In genomic region chr15:74132681-74133070, GRCh38 we compare ENCODE assay signal across 17 cellular contexts. TPM values are rescaled to one million over a fixed set of nuclear protein-coding genes. Genes with fewer than 3 reads are reported as not detected.
A peak's percentile ranks its signal among the peaks of the same experiment; 100 is the strongest.
DNase-seq lines count a peak whose midpoint lies in the region; ATAC-seq, FAIRE-seq and TF ChIP-seq lines count a peak whose summit lies in the region.
"Had no signal": no experiment of that assay in that cellular context is flagged by ENCODE, and none has a peak within 500 bp of the region (broad histone marks: within the 10 kb centered on the region; RNA-seq: fewer than 3 reads in every experiment).

No MANE protein-coding gene starts in this region.

- H3K36me3 ChIP-seq in left ventricle myocardium inferior (no peaks in the 10 kb centered on the region), keratinocyte (ENCODE audit: control insufficient read depth in 2 of 2, extremely low read depth in 1 of 2, insufficient read depth in 2 of 2, low read length in 2 of 2) (no peaks in the 10 kb centered on the region), MG63 (no peaks in the 10 kb centered on the region)

- dilution Hi-C loops in keratinocyte (cut with MboI; ENCODE audit: extremely low pct_ligation_motif_present, low sequenced_read_pairs), result no loop called here

- intact Hi-C loops in left ventricle myocardium inferior (cut with micrococcal nuclease) (no loop called here), Right ventricle myocardium inferior (cut with DNase I) (loop anchor here (10.0 kb wide), 1 partner anchor 158 kb away; no protein-coding TSS in a partner anchor)

- no peaks in the 10 kb centered on the region for H3K9me3 ChIP-seq in left ventricle myocardium inferior (replicated peaks)
- no peaks in the 10 kb centered on the region for H3K9me3 ChIP-seq in keratinocyte (ENCODE audit: control insufficient read depth, low read depth, low read length)
- H3K9me3 ChIP-seq in MG63, result no peaks in the 10 kb centered on the region

- TF ChIP-seq CTCF in left ventricle myocardium inferior (IDR thresholded peaks at IDR 0.05; ENCODE audit: borderline replicate concordance) (no peak), keratinocyte (optimal IDR thresholded peaks at IDR 0.05 in 1 of 3, IDR thresholded peaks at IDR 0.05 in 1 of 3, conservative IDR thresholded peaks at IDR 0.05 in 1 of 3; ENCODE audit: extremely low read depth in 1 of 3, insufficient read depth in 2 of 3, low read length in 3 of 3) (no peak)

- H3K36me3 Mint-ChIP-seq in activated naive CD8-positive, alpha-beta T cell treated with anti-CD3 and anti-CD28 coated beads, Interleukin-2, amount 50 U/mL, for 24 hours (ENCODE audit: low read depth), result no peaks in the 10 kb centered on the region

- peaks cover 92% of the 10 kb centered on the region for H3K27me3 Mint-ChIP-seq in activated naive CD8-positive, alpha-beta T cell treated with anti-CD3 and anti-CD28 coated beads, Interleukin-2, amount 50 U/mL, for 24 hours

- no peak overlapping the region for H2AFZ ChIP-seq in keratinocyte (ENCODE audit: control insufficient read depth, low read length)

- no peak overlapping the region for H3K4me2 ChIP-seq in keratinocyte (ENCODE audit: control insufficient read depth, extremely low read depth, insufficient read depth, low read depth, low read length)
- H3K4me2 ChIP-seq: KMS-11 had no signal

- H3K27ac Mint-ChIP-seq in activated naive CD8-positive, alpha-beta T cell treated with anti-CD3 and anti-CD28 coated beads, Interleukin-2, amount 50 U/mL, for 24 hours, result no peak overlapping the region

- peak overlapping the region; percentile 26 for H3K4me3 Mint-ChIP-seq in activated naive CD8-positive, alpha-beta T cell treated with anti-CD3 and anti-CD28 coated beads, Interleukin-2, amount 50 U/mL, for 24 hours

- no peak overlapping the region for H3K9ac ChIP-seq in keratinocyte (ENCODE audit: control insufficient read depth, extremely low read depth, insufficient read depth, low read length)
- H3K9ac ChIP-seq: KMS-11 had no signal

- H3K27ac ChIP-seq in left ventricle myocardium inferior (replicated peaks) (peak overlapping the region; percentile 62), keratinocyte (ENCODE audit: control insufficient read depth, insufficient read depth, low read length) (no peak overlapping the region)
- H3K27ac ChIP-seq: KMS-11, SK-N-MC had no signal

- no peaks in the 10 kb centered on the region for H3K9me3 Mint-ChIP-seq in activated naive CD8-positive, alpha-beta T cell treated with anti-CD3 and anti-CD28 coated beads, Interleukin-2, amount 50 U/mL, for 24 hours
- H3K9me3 Mint-ChIP-seq: activated T-helper 2 cell treated with anti-CD3 and anti-CD28 coated beads, Interferon-gamma antibody, Interleukin-2, Interleukin-4, amounts not matched to agents 10 μg/mL and 5 μg/mL and 100 μg/mL, durations not matched to agents 14 hours and 24 hours and 36 hours had no signal

- H4K20me1 ChIP-seq in keratinocyte (ENCODE audit: control insufficient read depth, extremely low read depth, insufficient read depth, low read length), result peaks cover 6% of the 10 kb centered on the region

- H3K4me1 Mint-ChIP-seq in activated naive CD8-positive, alpha-beta T cell treated with anti-CD3 and anti-CD28 coated beads, Interleukin-2, amount 50 U/mL, for 24 hours, result peaks cover 39% of the 10 kb centered on the region

- DNase-seq in left ventricle myocardium inferior (no peak), Right ventricle myocardium inferior (ENCODE audit: missing footprints) (no peak), keratinocyte (ENCODE audit: low read depth, low spot score) (peak; percentile 7), MG63 (no peak), RKO (ENCODE audit: low spot score) (no peak)
- DNase-seq in activated naive CD8-positive, alpha-beta T cell treated with anti-CD3 and anti-CD28 coated beads, Interleukin-2, amount 50 U/mL, for 24 hours, result peak; percentile 9
- DNase-seq: Calu3, mesenchymal stem cell, NCI-H1417 had no signal

- FAIRE-seq in keratinocyte (lab: Jason Lieb, UNC), result no peak
- FAIRE-seq: H54 had no signal

- H3K27me3 ChIP-seq in left ventricle myocardium inferior (ENCODE audit: low read depth), result peaks cover 81% of the 10 kb centered on the region
- H3K27me3 ChIP-seq in keratinocyte (ENCODE audit: control insufficient read depth, extremely low read depth, insufficient read depth, low read length), result peaks cover 98% of the 10 kb centered on the region
- H3K27me3 ChIP-seq in MG63, result peaks cover 46% of the 10 kb centered on the region

- H3K79me2 ChIP-seq in keratinocyte (ENCODE audit: control insufficient read depth, insufficient read depth, low read length), result no peaks in the 10 kb centered on the region

- no peak for ATAC-seq in Right ventricle myocardium inferior
- ATAC-seq in activated naive CD8-positive, alpha-beta T cell treated with anti-CD3 and anti-CD28 coated beads, Interleukin-2, amount 50 U/mL, for 24 hours, result no peak
- ATAC-seq in HG03469 (IDR thresholded peaks at IDR 0.05; ENCODE audit: unreplicated experiment), result no peak
- no peak for ATAC-seq in HG03565 (IDR thresholded peaks at IDR 0.05; ENCODE audit: unreplicated experiment)

- H3K9me1 ChIP-seq in keratinocyte (ENCODE audit: control insufficient read depth, extremely low read depth, insufficient read depth, low read length), result no peaks in the 10 kb centered on the region

- H3K4me3 ChIP-seq in left ventricle myocardium inferior (no peak overlapping the region), keratinocyte (ENCODE audit: control insufficient read depth in 2 of 3, extremely low read depth in 1 of 3, insufficient read depth in 2 of 3, low read depth in 1 of 3, low read length in 3 of 3) (no peak overlapping the region), MG63 (no peak overlapping the region)
- H3K4me3 ChIP-seq: SK-N-MC had no signal

- H3K4me1 ChIP-seq in left ventricle myocardium inferior, result peaks cover 94% of the 10 kb centered on the region
- peaks cover 12% of the 10 kb centered on the region for H3K4me1 ChIP-seq in keratinocyte (ENCODE audit: control insufficient read depth, extremely low read depth, insufficient read depth, low read length)

RNA-seq across cellular contexts. Expression of gene ISLR2, which starts 2.3 kb away (rescaled TPM):
- total RNA-seq in left ventricle myocardium inferior (2.6 TPM), Right ventricle myocardium inferior (1.3 TPM)
- polyA plus RNA-seq in keratinocyte, result not detected in 3 replicates
- not detected for polyA plus RNA-seq in keratinocyte (2011; ENCODE audit: low read depth)
- polyA plus RNA-seq in keratinocyte (2011; cell fraction: cytosol; rRNA removed), result not detected in 2 replicates
- polyA plus RNA-seq in keratinocyte (2011; cell fraction: nucleus; rRNA removed), result 0.03 TPM in 1 of 2 replicates, not detected in the other
- polyA plus RNA-seq in keratinocyte (2012; ENCODE audit: low replicate concordance), result not detected in 2 replicates
- polyA minus RNA-seq in keratinocyte, result not detected in 3 replicates
- not detected for polyA minus RNA-seq in keratinocyte (2011; cell fraction: cytosol; rRNA and poly(A)+ RNA removed)
- not detected in 2 replicates for polyA minus RNA-seq in keratinocyte (2011; cell fraction: nucleus; rRNA and poly(A)+ RNA removed)
- total RNA-seq in MG63 (2014; rRNA removed; shearing (Covaris generic); ENCODE audit: low replicate concordance), result not detected in 2 replicates
- total RNA-seq: activated T-helper 2 cell treated with anti-CD3 and anti-CD28 coated beads, Interferon-gamma antibody, Interleukin-2, Interleukin-4, amounts not matched to agents 10 μg/mL and 5 μg/mL and 100 μg/mL, durations not matched to agents 14 hours and 24 hours and 36 hours; Calu3 had no signal

RNA-seq across cellular contexts. Expression of gene ISLR, which starts 40.8 kb away (rescaled TPM):
- total RNA-seq in left ventricle myocardium inferior (12.7 TPM), Right ventricle myocardium inferior (13.8 TPM)
- not detected in 3 replicates for polyA plus RNA-seq in keratinocyte
- not detected for polyA plus RNA-seq in keratinocyte (2011; ENCODE audit: low read depth)
- polyA plus RNA-seq in keratinocyte (2011; cell fraction: cytosol; rRNA removed), result not detected in 2 replicates
- polyA plus RNA-seq in keratinocyte (2011; cell fraction: nucleus; rRNA removed), result not detected in 2 replicates
- polyA plus RNA-seq in keratinocyte (2012; ENCODE audit: low replicate concordance), result not detected in 2 replicates
- polyA minus RNA-seq in keratinocyte, result not detected in 3 replicates
- polyA minus RNA-seq in keratinocyte (2011; cell fraction: cytosol; rRNA and poly(A)+ RNA removed), result not detected
- polyA minus RNA-seq in keratinocyte (2011; cell fraction: nucleus; rRNA and poly(A)+ RNA removed), result not detected in 2 replicates
- not detected in 2 replicates for total RNA-seq in MG63 (2014; rRNA removed; shearing (Covaris generic); ENCODE audit: low replicate concordance)
- total RNA-seq: activated T-helper 2 cell treated with anti-CD3 and anti-CD28 coated beads, Interferon-gamma antibody, Interleukin-2, Interleukin-4, amounts not matched to agents 10 μg/mL and 5 μg/mL and 100 μg/mL, durations not matched to agents 14 hours and 24 hours and 36 hours; Calu3; dermis microvascular lymphatic vessel endothelial cell had no signal

RNA-seq across cellular contexts. Expression of gene GOLGA6A, which starts 50.3 kb away (rescaled TPM):
- not detected for total RNA-seq in left ventricle myocardium inferior
- total RNA-seq in Right ventricle myocardium inferior, result not detected
- polyA plus RNA-seq in keratinocyte, result not detected in 3 replicates
- not detected for polyA plus RNA-seq in keratinocyte (2011; ENCODE audit: low read depth)
- not detected in 2 replicates for polyA plus RNA-seq in keratinocyte (2011; cell fraction: cytosol; rRNA removed)
- polyA plus RNA-seq in keratinocyte (2011; cell fraction: nucleus; rRNA removed), result not detected in 2 replicates
- polyA plus RNA-seq in keratinocyte (2012; ENCODE audit: low replicate concordance), result 0.21 TPM in 1 of 2 replicates, not detected in the other
- polyA minus RNA-seq in keratinocyte, result not detected in 3 replicates
- polyA minus RNA-seq in keratinocyte (2011; cell fraction: cytosol; rRNA and poly(A)+ RNA removed), result not detected
- not detected in 2 replicates for polyA minus RNA-seq in keratinocyte (2011; cell fraction: nucleus; rRNA and poly(A)+ RNA removed)
- total RNA-seq in MG63 (2014; rRNA removed; shearing (Covaris generic); ENCODE audit: low replicate concordance), result not detected in 2 replicates
- total RNA-seq: activated T-helper 2 cell treated with anti-CD3 and anti-CD28 coated beads, Interferon-gamma antibody, Interleukin-2, Interleukin-4, amounts not matched to agents 10 μg/mL and 5 μg/mL and 100 μg/mL, durations not matched to agents 14 hours and 24 hours and 36 hours; Calu3; dermis microvascular lymphatic vessel endothelial cell; osteocyte had no signal

Comparison
In these comparisons a context has a peak if more than half of its experiments do, and no peak if none do; other contexts are left out.
1. DNase-seq: peak in activated naive CD8-positive, alpha-beta T cell treated with anti-CD3 and anti-CD28 coated beads, Interleukin-2, amount 50 U/mL, for 24 hours (single experiment) and keratinocyte (single experiment); none in left ventricle myocardium inferior (single experiment), Right ventricle myocardium inferior (single experiment), MG63 (single experiment) and RKO (single experiment).
2. RNA of gene ISLR, which starts 40.8 kb away (total RNA-seq): 13.8 TPM in Right ventricle myocardium inferior (single experiment) and 12.7 TPM in left ventricle myocardium inferior (single experiment); not detected in MG63; every median in the first group is over 10 times any median in the second.